Comparison of ENCODE assay signal across 1 cellular context in the genomic region with DNA sequence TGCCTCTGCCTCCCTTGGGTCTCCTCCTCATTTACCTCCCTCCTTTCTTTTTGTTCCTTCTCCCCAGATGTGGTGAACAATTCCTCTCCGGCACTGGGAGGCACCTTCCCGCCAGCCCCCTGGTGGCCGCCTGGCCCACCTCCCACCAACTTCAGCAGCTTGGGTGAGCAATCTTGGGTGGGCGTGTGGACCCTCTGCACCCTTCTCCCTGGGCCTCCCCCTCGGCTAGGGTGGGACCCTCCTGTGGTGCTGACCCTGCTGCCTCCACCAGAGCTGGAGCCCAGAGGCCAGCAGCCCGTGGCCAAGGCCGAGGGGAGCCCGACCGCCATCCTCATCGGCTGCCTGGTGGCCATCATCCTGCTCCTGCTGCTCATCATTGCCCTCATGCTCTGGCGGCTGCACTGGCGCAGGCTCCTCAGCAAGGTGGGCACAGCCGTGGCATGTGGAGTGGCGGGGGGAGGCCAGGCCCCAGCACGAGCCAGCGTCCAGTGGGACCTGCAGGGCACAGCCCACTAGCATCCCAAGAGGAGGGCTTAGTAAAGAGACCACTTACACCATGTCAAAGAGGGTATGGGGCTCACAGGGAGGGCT.
TF ChIP-seq lines count a peak whose summit lies in the region.

No MANE protein-coding gene starts in this region.

TF ChIP-seq in H1, 55 proteins besides CTCF, POLR2A, EP300 and RAD21:
- TF ChIP-seq, protein P1, sequence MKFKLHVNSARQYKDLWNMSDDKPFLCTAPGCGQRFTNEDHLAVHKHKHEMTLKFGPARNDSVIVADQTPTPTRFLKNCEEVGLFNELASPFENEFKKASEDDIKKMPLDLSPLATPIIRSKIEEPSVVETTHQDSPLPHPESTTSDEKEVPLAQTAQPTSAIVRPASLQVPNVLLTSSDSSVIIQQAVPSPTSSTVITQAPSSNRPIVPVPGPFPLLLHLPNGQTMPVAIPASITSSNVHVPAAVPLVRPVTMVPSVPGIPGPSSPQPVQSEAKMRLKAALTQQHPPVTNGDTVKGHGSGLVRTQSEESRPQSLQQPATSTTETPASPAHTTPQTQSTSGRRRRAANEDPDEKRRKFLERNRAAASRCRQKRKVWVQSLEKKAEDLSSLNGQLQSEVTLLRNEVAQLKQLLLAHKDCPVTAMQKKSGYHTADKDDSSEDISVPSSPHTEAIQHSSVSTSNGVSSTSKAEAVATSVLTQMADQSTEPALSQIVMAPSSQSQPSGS (IDR thresholded peaks at IDR 0.05; ENCODE audit: low read length): no peak
- TF ChIP-seq TBP (IDR thresholded peaks at IDR 0.05; ENCODE audit: low read depth, low read length): no peak
- TF ChIP-seq, protein P2, sequence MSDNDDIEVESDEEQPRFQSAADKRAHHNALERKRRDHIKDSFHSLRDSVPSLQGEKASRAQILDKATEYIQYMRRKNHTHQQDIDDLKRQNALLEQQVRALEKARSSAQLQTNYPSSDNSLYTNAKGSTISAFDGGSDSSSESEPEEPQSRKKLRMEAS (IDR thresholded peaks at IDR 0.05): no peak
- no peak for TF ChIP-seq SP4 (IDR thresholded peaks at IDR 0.05; ENCODE audit: low read length)
- no peak for TF ChIP-seq HDAC2 (IDR thresholded peaks at IDR 0.05; ENCODE audit: borderline replicate concordance in 1 of 2, low read depth in 2 of 2, low read length in 2 of 2)
- TF ChIP-seq MAFK (IDR thresholded peaks at IDR 0.05; ENCODE audit: low read depth, low read length): no peak
- TF ChIP-seq, protein P3, sequence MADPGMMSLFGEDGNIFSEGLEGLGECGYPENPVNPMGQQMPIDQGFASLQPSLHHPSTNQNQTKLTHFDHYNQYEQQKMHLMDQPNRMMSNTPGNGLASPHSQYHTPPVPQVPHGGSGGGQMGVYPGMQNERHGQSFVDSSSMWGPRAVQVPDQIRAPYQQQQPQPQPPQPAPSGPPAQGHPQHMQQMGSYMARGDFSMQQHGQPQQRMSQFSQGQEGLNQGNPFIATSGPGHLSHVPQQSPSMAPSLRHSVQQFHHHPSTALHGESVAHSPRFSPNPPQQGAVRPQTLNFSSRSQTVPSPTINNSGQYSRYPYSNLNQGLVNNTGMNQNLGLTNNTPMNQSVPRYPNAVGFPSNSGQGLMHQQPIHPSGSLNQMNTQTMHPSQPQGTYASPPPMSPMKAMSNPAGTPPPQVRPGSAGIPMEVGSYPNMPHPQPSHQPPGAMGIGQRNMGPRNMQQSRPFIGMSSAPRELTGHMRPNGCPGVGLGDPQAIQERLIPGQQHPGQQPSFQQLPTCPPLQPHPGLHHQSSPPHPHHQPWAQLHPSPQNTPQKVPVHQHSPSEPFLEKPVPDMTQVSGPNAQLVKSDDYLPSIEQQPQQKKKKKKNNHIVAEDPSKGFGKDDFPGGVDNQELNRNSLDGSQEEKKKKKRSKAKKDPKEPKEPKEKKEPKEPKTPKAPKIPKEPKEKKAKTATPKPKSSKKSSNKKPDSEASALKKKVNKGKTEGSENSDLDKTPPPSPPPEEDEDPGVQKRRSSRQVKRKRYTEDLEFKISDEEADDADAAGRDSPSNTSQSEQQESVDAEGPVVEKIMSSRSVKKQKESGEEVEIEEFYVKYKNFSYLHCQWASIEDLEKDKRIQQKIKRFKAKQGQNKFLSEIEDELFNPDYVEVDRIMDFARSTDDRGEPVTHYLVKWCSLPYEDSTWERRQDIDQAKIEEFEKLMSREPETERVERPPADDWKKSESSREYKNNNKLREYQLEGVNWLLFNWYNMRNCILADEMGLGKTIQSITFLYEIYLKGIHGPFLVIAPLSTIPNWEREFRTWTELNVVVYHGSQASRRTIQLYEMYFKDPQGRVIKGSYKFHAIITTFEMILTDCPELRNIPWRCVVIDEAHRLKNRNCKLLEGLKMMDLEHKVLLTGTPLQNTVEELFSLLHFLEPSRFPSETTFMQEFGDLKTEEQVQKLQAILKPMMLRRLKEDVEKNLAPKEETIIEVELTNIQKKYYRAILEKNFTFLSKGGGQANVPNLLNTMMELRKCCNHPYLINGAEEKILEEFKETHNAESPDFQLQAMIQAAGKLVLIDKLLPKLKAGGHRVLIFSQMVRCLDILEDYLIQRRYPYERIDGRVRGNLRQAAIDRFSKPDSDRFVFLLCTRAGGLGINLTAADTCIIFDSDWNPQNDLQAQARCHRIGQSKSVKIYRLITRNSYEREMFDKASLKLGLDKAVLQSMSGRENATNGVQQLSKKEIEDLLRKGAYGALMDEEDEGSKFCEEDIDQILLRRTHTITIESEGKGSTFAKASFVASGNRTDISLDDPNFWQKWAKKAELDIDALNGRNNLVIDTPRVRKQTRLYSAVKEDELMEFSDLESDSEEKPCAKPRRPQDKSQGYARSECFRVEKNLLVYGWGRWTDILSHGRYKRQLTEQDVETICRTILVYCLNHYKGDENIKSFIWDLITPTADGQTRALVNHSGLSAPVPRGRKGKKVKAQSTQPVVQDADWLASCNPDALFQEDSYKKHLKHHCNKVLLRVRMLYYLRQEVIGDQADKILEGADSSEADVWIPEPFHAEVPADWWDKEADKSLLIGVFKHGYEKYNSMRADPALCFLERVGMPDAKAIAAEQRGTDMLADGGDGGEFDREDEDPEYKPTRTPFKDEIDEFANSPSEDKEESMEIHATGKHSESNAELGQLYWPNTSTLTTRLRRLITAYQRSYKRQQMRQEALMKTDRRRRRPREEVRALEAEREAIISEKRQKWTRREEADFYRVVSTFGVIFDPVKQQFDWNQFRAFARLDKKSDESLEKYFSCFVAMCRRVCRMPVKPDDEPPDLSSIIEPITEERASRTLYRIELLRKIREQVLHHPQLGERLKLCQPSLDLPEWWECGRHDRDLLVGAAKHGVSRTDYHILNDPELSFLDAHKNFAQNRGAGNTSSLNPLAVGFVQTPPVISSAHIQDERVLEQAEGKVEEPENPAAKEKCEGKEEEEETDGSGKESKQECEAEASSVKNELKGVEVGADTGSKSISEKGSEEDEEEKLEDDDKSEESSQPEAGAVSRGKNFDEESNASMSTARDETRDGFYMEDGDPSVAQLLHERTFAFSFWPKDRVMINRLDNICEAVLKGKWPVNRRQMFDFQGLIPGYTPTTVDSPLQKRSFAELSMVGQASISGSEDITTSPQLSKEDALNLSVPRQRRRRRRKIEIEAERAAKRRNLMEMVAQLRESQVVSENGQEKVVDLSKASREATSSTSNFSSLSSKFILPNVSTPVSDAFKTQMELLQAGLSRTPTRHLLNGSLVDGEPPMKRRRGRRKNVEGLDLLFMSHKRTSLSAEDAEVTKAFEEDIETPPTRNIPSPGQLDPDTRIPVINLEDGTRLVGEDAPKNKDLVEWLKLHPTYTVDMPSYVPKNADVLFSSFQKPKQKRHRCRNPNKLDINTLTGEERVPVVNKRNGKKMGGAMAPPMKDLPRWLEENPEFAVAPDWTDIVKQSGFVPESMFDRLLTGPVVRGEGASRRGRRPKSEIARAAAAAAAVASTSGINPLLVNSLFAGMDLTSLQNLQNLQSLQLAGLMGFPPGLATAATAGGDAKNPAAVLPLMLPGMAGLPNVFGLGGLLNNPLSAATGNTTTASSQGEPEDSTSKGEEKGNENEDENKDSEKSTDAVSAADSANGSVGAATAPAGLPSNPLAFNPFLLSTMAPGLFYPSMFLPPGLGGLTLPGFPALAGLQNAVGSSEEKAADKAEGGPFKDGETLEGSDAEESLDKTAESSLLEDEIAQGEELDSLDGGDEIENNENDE (IDR thresholded peaks at IDR 0.05; ENCODE audit: insufficient replicate concordance, low read length): no peak
- TF ChIP-seq SIN3A (conservative IDR thresholded peaks at IDR 0.05 in 1 of 2, IDR thresholded peaks at IDR 0.05 in 1 of 2; ENCODE audit: low read depth in 1 of 2, low read length in 2 of 2): no peak
- no peak for TF ChIP-seq TAF7 (optimal IDR thresholded peaks at IDR 0.05; ENCODE audit: borderline replicate concordance, low read depth, low read length)
- TF ChIP-seq SIX5 (IDR thresholded peaks at IDR 0.05; ENCODE audit: low read depth, low read length): no peak
- TF ChIP-seq SP2 (IDR thresholded peaks at IDR 0.05; ENCODE audit: low read length): no peak
- TF ChIP-seq FOSL1 (IDR thresholded peaks at IDR 0.05; ENCODE audit: insufficient read depth, low read depth, low read length): no peak
- TF ChIP-seq, protein P4, sequence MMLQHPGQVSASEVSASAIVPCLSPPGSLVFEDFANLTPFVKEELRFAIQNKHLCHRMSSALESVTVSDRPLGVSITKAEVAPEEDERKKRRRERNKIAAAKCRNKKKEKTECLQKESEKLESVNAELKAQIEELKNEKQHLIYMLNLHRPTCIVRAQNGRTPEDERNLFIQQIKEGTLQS (IDR thresholded peaks at IDR 0.05; ENCODE audit: insufficient read depth, low read depth, low read length): no peak
- no peak for TF ChIP-seq GTF2F1 (IDR thresholded peaks at IDR 0.05; ENCODE audit: borderline replicate concordance, low read depth, low read length)
- TF ChIP-seq JUND (IDR thresholded peaks at IDR 0.05; ENCODE audit: low read length): no peak
